7 cellular contexts compared by ENCODE assay signal in genomic region chr2:149761611-149762010, GRCh38.
"Had no signal": no experiment of that assay in that cellular context is flagged by ENCODE, and none has a peak within 500 bp of the region (broad histone marks: within the 10 kb centered on the region; RNA-seq: fewer than 3 reads in every experiment).

No MANE protein-coding gene starts in this region.

- H3K4me3 ChIP-seq: GM12878 had no signal

- DNase-seq: GDM1, GF-D8 had no signal

- ATAC-seq: GM12878 had no signal

- FAIRE-seq: GM12878, GM12891, GM12892, GM18507, GM19239 had no signal
